Comparison of ENCODE assay signal across 2 cellular contexts in genomic region chr2:18721038-18721922, GRCh38.
TF ChIP-seq lines count a peak whose summit lies in the region.

No MANE protein-coding gene starts in this region.

TF ChIP-seq in A549, 52 proteins besides CTCF, POLR2A, EP300 and RAD21 (continued from another document):
- TF ChIP-seq NFE2L2 (conservative IDR thresholded peaks at IDR 0.05; ENCODE audit: low read length) (no peak), RNF2 (IDR thresholded peaks at IDR 0.05; ENCODE audit: borderline replicate concordance, low read depth) (no peak)

TF ChIP-seq in endothelial cell of umbilical vein, 7 proteins besides CTCF, POLR2A, EP300 and RAD21 (continued from another document):
- TF ChIP-seq JUN (IDR thresholded peaks at IDR 0.05; ENCODE audit: borderline replicate concordance, insufficient read depth, insufficient read length, low read depth) (no peak), MAX (IDR thresholded peaks at IDR 0.05; ENCODE audit: insufficient read depth, insufficient read length) (no peak), MYC (IDR thresholded peaks at IDR 0.05; ENCODE audit: low read depth, low read length) (no peak), GATA2 (IDR thresholded peaks at IDR 0.05; ENCODE audit: insufficient read depth, insufficient read length, low read depth, low read length) (no peak), POLR2AphosphoS5 (IDR thresholded peaks at IDR 0.05; ENCODE audit: insufficient read depth, low read depth, low read length) (no peak)
